In genomic region chr4:130026185-130026584, GRCh38 we compare ENCODE assay signal across 15 cellular contexts.
DNase-seq lines count a peak whose midpoint lies in the region; ATAC-seq and TF ChIP-seq lines count a peak whose summit lies in the region.
"Had no signal": no experiment of that assay in that cellular context is flagged by ENCODE, and none has a peak within 500 bp of the region (broad histone marks: within the 10 kb centered on the region; RNA-seq: fewer than 3 reads in every experiment).

No MANE protein-coding gene starts in this region.

- H4K20me1 ChIP-seq in DND-41 (ENCODE audit: insufficient read depth, low read length), result no peaks in the 10 kb centered on the region

- no peaks in the 10 kb centered on the region for H3K36me3 ChIP-seq in DND-41 (ENCODE audit: insufficient read depth, low read length)
- H3K36me3 ChIP-seq: gastroesophageal sphincter, pancreas had no signal

- ATAC-seq in DND-41 (ENCODE audit: insufficient read depth, low read depth), result peak; percentile 63
- no peak for ATAC-seq in HG03196 (IDR thresholded peaks at IDR 0.05; ENCODE audit: unreplicated experiment)
- ATAC-seq in HG03442 (IDR thresholded peaks at IDR 0.05; ENCODE audit: unreplicated experiment), result no peak
- ATAC-seq: gastroesophageal sphincter; mucosa of descending colon; pancreas; stimulated activated memory B cell treated with anti-CD40 and anti-IgM and Interleukin-4, amounts not matched to agents 10 μg/mL and 1 μg/mL and 100 μg/mL, for 72 hours had no signal

- H2AFZ ChIP-seq in DND-41 (ENCODE audit: low read depth, low read length), result 0 out of 2 replicates have a peak overlapping the region, but pooled peaks have one; percentile 8

- H3K4me1 ChIP-seq in DND-41 (ENCODE audit: insufficient read depth, low read length), result peaks cover 9% of the 10 kb centered on the region
- H3K4me1 ChIP-seq: pancreas had no signal

- DNase-seq in DND-41 (peak; percentile 30), NCI-H146 treated with DMSO at 0.1 percent for 48 hours (lab: John Stamatoyannopoulos, UW; ENCODE audit: unreplicated experiment) (peak; percentile 81), NCI-H69 (lab: John Stamatoyannopoulos, UW) (peak; percentile 97), iPS DF 19.7 (ENCODE audit: low read depth, low spot score) (peak; percentile 99), LoVo (ENCODE audit: low spot score) (no peak), GOT3 (lab: John Stamatoyannopoulos, UW) (no peak)
- DNase-seq: amygdala, KG1, mucosa of descending colon, pancreas had no signal

- H3K27me3 ChIP-seq in DND-41 (ENCODE audit: insufficient read depth, low read length, poor library complexity), result no peaks in the 10 kb centered on the region
- H3K27me3 ChIP-seq: gastroesophageal sphincter, pancreas had no signal

- TF ChIP-seq CTCF in DND-41 (IDR thresholded peaks at IDR 0.05; ENCODE audit: borderline replicate concordance, extremely low read depth, low read length, poor library complexity, severe bottlenecking), result no peak

- no peaks in the 10 kb centered on the region for H3K79me2 ChIP-seq in DND-41 (ENCODE audit: insufficient read depth, low read length)

- H3K4me3 ChIP-seq in DND-41 (ENCODE audit: low read depth in 1 of 2, low read length in 2 of 2), result no peak overlapping the region
- H3K4me3 ChIP-seq: gastroesophageal sphincter, mucosa of descending colon, pancreas, smooth muscle cell had no signal

- no peak overlapping the region for H3K4me2 ChIP-seq in DND-41 (ENCODE audit: insufficient read depth, low read length)
- H3K4me2 ChIP-seq: smooth muscle cell had no signal

- H3K27ac ChIP-seq in DND-41 (ENCODE audit: low read length), result no peak overlapping the region
- H3K27ac ChIP-seq: gastroesophageal sphincter, pancreas had no signal

- H3K9ac ChIP-seq in DND-41 (ENCODE audit: low read depth, low read length), result no peak overlapping the region

- H3K9me3 ChIP-seq in DND-41 (ENCODE audit: insufficient read depth, low read length, severe bottlenecking), result no peaks in the 10 kb centered on the region
- H3K9me3 ChIP-seq: gastroesophageal sphincter, mucosa of descending colon, pancreas had no signal

Comparison
In these comparisons a context has a peak if more than half of its experiments do, and no peak if none do; other contexts are left out.
1. DNase-seq: peak in DND-41 (single experiment), NCI-H146 treated with DMSO at 0.1 percent for 48 hours (single experiment), NCI-H69 (single experiment) and iPS DF 19.7 (single experiment); none in LoVo (single experiment) and GOT3 (single experiment).